ENCODE assay signal across 8 cellular contexts in the genomic region with DNA sequence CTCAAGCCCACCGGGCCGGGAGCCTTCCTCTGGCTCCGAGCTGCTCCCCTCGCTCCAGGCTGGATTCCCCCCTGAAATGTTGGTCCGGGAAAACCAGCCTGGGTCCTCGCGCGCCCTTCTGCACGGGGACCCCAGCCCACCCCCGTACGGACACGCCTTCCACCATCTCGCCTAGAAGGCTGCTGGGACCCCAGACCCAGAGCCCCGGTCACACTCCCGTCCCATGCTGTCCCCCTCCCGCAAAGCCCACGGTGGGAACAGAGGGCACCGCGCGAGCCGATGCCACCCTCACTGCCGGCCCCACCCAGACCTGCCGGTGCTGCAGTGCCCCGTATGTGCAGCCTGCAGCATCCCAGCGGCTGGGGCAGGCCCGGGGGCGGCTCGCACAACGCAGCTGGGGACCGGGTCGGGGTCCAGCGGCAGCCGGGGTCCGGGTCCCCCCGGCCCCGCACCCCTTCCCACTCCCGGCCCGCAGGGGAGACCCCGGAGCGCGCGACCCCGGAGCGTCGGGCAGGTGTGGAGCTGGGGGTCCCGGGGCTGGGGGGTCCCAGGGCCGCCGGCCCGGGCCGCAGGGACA. TPM values are rescaled to one million over a fixed set of nuclear protein-coding genes. Genes with fewer than 3 reads are reported as not detected.
A peak's percentile ranks its signal among the peaks of the same experiment; 100 is the strongest.
DNase-seq lines count a peak whose midpoint lies in the region; TF ChIP-seq lines count a peak whose summit lies in the region.

No MANE protein-coding gene starts in this region.

- H3K4me1 Mint-ChIP-seq in type B pancreatic cell (ENCODE audit: unreplicated experiment) (peaks cover 15% of the 10 kb centered on the region), endothelial cell (ENCODE audit: unreplicated experiment) (peaks cover 19% of the 10 kb centered on the region)

- no peaks in the 10 kb centered on the region for H3K9me3 ChIP-seq in mononuclear cell (ENCODE audit: low read depth, low read length)

- H3K27ac Mint-ChIP-seq in type B pancreatic cell, result no peak overlapping the region
- no peak overlapping the region for H3K27ac Mint-ChIP-seq in endothelial cell (ENCODE audit: unreplicated experiment)

- peaks cover 66% of the 10 kb centered on the region for H3K27me3 Mint-ChIP-seq in type B pancreatic cell
- peaks cover 19% of the 10 kb centered on the region for H3K27me3 Mint-ChIP-seq in endothelial cell (ENCODE audit: unreplicated experiment)

- peaks cover 87% of the 10 kb centered on the region for H3K4me1 ChIP-seq in mononuclear cell (ENCODE audit: insufficient read depth, low read length)

- no peaks in the 10 kb centered on the region for H3K9me3 Mint-ChIP-seq in type B pancreatic cell
- H3K9me3 Mint-ChIP-seq in endothelial cell (ENCODE audit: unreplicated experiment), result no peaks in the 10 kb centered on the region

- H3K36me3 Mint-ChIP-seq in type B pancreatic cell, result peaks cover 7% of the 10 kb centered on the region
- peaks cover 7% of the 10 kb centered on the region for H3K36me3 Mint-ChIP-seq in endothelial cell (ENCODE audit: low read depth, unreplicated experiment)

- TF ChIP-seq CTCF in choroid plexus epithelial cell (conservative IDR thresholded peaks at IDR 0.05; ENCODE audit: low read depth, low read length) (no peak), type B pancreatic cell (conservative IDR thresholded peaks at IDR 0.05) (no peak), endothelial cell (IDR thresholded peaks at IDR 0.05; ENCODE audit: unreplicated experiment) (no peak)

- H3K4me3 Mint-ChIP-seq in type B pancreatic cell, result peak overlapping the region; percentile 71
- no peak overlapping the region for H3K4me3 Mint-ChIP-seq in endothelial cell (ENCODE audit: unreplicated experiment)

- H3K27me3 ChIP-seq in mononuclear cell (ENCODE audit: insufficient read depth, low read length), result peaks cover 17% of the 10 kb centered on the region

- H3K4me3 ChIP-seq in choroid plexus epithelial cell (ENCODE audit: low read depth, low read length) (peak overlapping the region; percentile 49), mononuclear cell (ENCODE audit: low read length) (peak overlapping the region; percentile 74)

- peak; percentile 47 for DNase-seq in stimulated activated CD4-positive, alpha-beta T cell treated with anti-CD3 and anti-CD28 coated beads, Interleukin-12 subunit alpha, Interleukin-12 subunit beta, amount 100 ng/mL, for 4 hours
- DNase-seq in stimulated activated CD4-positive, alpha-beta T cell treated with anti-CD3 and anti-CD28 coated beads, Interleukin-2, amount 100 ng/mL, for 48 hours, result no peak
- DNase-seq in choroid plexus epithelial cell (ENCODE audit: low read depth), result no peak
- no peak for DNase-seq in type B pancreatic cell (ENCODE audit: extremely low spot score, unreplicated experiment)
- DNase-seq in endothelial cell (ENCODE audit: low spot score), result no peak
- no peak for DNase-seq in NCI-H1694 treated with DMSO at 0.1 percent for 48 hours (lab: John Stamatoyannopoulos, UW)
- no peak for DNase-seq in HCEC 1CT

RNA-seq across cellular contexts. Expression of a gene that starts 0.9 kb away (rescaled TPM):
- total RNA-seq in mononuclear cell (488 TPM), type B pancreatic cell (ENCODE audit: low replicate concordance) (13.8 TPM in 2 replicates), endothelial cell (ENCODE audit: unreplicated experiment) (3.4 TPM)

Comparison
In these comparisons a context has a peak if more than half of its experiments do, and no peak if none do; other contexts are left out.
1. RNA of a gene that starts 0.9 kb away (total RNA-seq): 488 TPM in mononuclear cell (single experiment); 13.8 TPM in type B pancreatic cell and 3.4 TPM in endothelial cell (single experiment); every median in the first group is over 10 times any median in the second.